Comparison of ENCODE assay signal across 23 cellular contexts in genomic region chr3:188663839-188664238, GRCh38.
"Had no signal": no experiment of that assay in that cellular context is flagged by ENCODE, and none has a peak within 500 bp of the region (broad histone marks: within the 10 kb centered on the region; RNA-seq: fewer than 3 reads in every experiment).

No MANE protein-coding gene starts in this region.

- H3K36me3 ChIP-seq: gastrocnemius medialis, neutrophil, pancreas, sigmoid colon, stomach, thyroid gland, vagina had no signal

- H3K27me3 ChIP-seq: gastrocnemius medialis, hepatocyte, neutrophil, pancreas, sigmoid colon, stomach, thyroid gland, vagina had no signal

- ATAC-seq: esophagus mucosa; left lobe of liver; naive thymus-derived CD8-positive, alpha-beta T cell; pancreas; stimulated activated effector memory CD8-positive, alpha-beta T cell treated with anti-CD3 and anti-CD28 coated beads, Interleukin-12 subunit alpha, Interleukin-12 subunit beta, amount 100 ng/mL, for 72 hours had no signal

- H3K4me1 ChIP-seq: thyroid gland had no signal

- H3K9me3 ChIP-seq: gastrocnemius medialis, neutrophil, pancreas, sigmoid colon, stomach, thyroid gland, vagina had no signal

- DNase-seq: effector CD8-positive, alpha-beta T cell; endodermal cell; foreskin fibroblast; gastrocnemius medialis; head of caudate nucleus; kidney; mesenchymal stem cell; naive thymus-derived CD8-positive, alpha-beta T cell; pancreas; sigmoid colon; stimulated activated CD4-positive, alpha-beta T cell treated with anti-CD3 and anti-CD28 coated beads, Interleukin-2, amount 100 ng/mL, for 24 hours; stimulated activated CD4-positive, alpha-beta T cell treated with anti-CD3 and anti-CD28 coated beads, Interleukin-4, amount 100 ng/mL, for 24 hours; stimulated activated naive CD4-positive, alpha-beta T cell treated with Interleukin-2 at 50 U/mL for 16 hours; stomach; thyroid gland; trophoblast cell had no signal

- H3K27ac ChIP-seq: epithelial cell of prostate, gastrocnemius medialis, hepatocyte, neutrophil, pancreas, sigmoid colon, stomach, thyroid gland, vagina had no signal

- H3K4me3 ChIP-seq: gastrocnemius medialis, hepatocyte, pancreas, sigmoid colon, stomach, thyroid gland, vagina had no signal
